ENCODE assay signal across 24 cellular contexts in genomic region chr9:20044686-20045085, GRCh38.
DNase-seq lines count a peak whose midpoint lies in the region; ATAC-seq, FAIRE-seq and TF ChIP-seq lines count a peak whose summit lies in the region.
"Had no signal": no experiment of that assay in that cellular context is flagged by ENCODE, and none has a peak within 500 bp of the region (broad histone marks: within the 10 kb centered on the region; RNA-seq: fewer than 3 reads in every experiment).

No MANE protein-coding gene starts in this region.

- no peak overlapping the region for H2AK5ac ChIP-seq in IMR-90 (ENCODE audit: low read depth, low read length)
- no peak overlapping the region for H2AK5ac ChIP-seq in mesenchymal stem cell (ENCODE audit: low read length, severe bottlenecking)

- H2BK12ac ChIP-seq in mesenchymal stem cell (ENCODE audit: low read length in 2 of 2): no peak overlapping the region

- H3K36me3 ChIP-seq in IMR-90 (ENCODE audit: control insufficient read depth, insufficient read depth, low read length) (no peaks in the 10 kb centered on the region), bronchial epithelial cell (ENCODE audit: control insufficient read depth, insufficient read depth, low read length) (no peaks in the 10 kb centered on the region), mesenchymal stem cell (ENCODE audit: control insufficient read depth in 1 of 2, insufficient read depth in 2 of 2, low read depth in 1 of 2, low read length in 2 of 2) (no peaks in the 10 kb centered on the region), vagina (no peaks in the 10 kb centered on the region)
- H3K36me3 ChIP-seq: gastroesophageal sphincter, transverse colon had no signal

- H3K9me3 ChIP-seq in IMR-90 (ENCODE audit: control insufficient read depth, insufficient read depth, low read length) (no peaks in the 10 kb centered on the region), mesenchymal stem cell (ENCODE audit: control insufficient read depth, low read length) (no peaks in the 10 kb centered on the region), vagina (no peaks in the 10 kb centered on the region)
- H3K9me3 ChIP-seq: gastroesophageal sphincter, transverse colon had no signal

- TF ChIP-seq RAD21 in IMR-90 (IDR thresholded peaks at IDR 0.05; ENCODE audit: low read length): no peak

- H4K8ac ChIP-seq in IMR-90 (ENCODE audit: low read depth in 2 of 2, low read length in 2 of 2): no peak overlapping the region
- no peak overlapping the region for H4K8ac ChIP-seq in mesenchymal stem cell (ENCODE audit: low read length)

- H3K23ac ChIP-seq in IMR-90 (ENCODE audit: low read depth, low read length) (no peak overlapping the region), mesenchymal stem cell (ENCODE audit: low read length in 2 of 2) (no peak overlapping the region)

- H3K14ac ChIP-seq in IMR-90 (replicated peaks; ENCODE audit: low read depth, low read length): no peak overlapping the region
- H3K14ac ChIP-seq in mesenchymal stem cell (ENCODE audit: low read length in 2 of 2): no peak overlapping the region

- no peak overlapping the region for H3K4ac ChIP-seq in IMR-90 (ENCODE audit: low read depth, low read length)
- H3K4ac ChIP-seq in mesenchymal stem cell (ENCODE audit: low read depth in 1 of 2, low read length in 2 of 2): no peak overlapping the region

- no peak overlapping the region for H3K4me3 ChIP-seq in IMR-90 (ENCODE audit: insufficient read depth, low read depth, low read length)
- no peak overlapping the region for H3K4me3 ChIP-seq in bronchial epithelial cell (ENCODE audit: low read depth, low read length)
- no peak overlapping the region for H3K4me3 ChIP-seq in mesenchymal stem cell (ENCODE audit: insufficient read depth in 1 of 2, low read depth in 1 of 2, low read length in 2 of 2)
- no peak overlapping the region for H3K4me3 ChIP-seq in vagina
- H3K4me3 ChIP-seq: gastroesophageal sphincter, transverse colon had no signal

- H2AK9ac ChIP-seq in IMR-90 (replicated peaks; ENCODE audit: low read depth, low read length, poor library complexity): no peak overlapping the region

- ATAC-seq in activated CD4-positive, CD25-positive, alpha-beta regulatory T cell treated with anti-CD3 and anti-CD28 coated beads, Interleukin-2, amount 50 U/mL, for 24 hours: peak; percentile 30 to 59
- ATAC-seq in IMR-90 (ENCODE audit: low read depth): no peak; the same call in 1 of the 2 replicates
- no peak for ATAC-seq in GM18517 (IDR thresholded peaks at IDR 0.05; ENCODE audit: unreplicated experiment)
- ATAC-seq: gastroesophageal sphincter; right cardiac atrium; stimulated activated naive CD8-positive, alpha-beta T cell treated with anti-CD3 and anti-CD28 coated beads, Interleukin-15, amount 100 ng/mL, for 72 hours had no signal

- H4K20me1 ChIP-seq in IMR-90 (ENCODE audit: insufficient read depth, low read length): no peaks in the 10 kb centered on the region

- no peak overlapping the region for H3K18ac ChIP-seq in IMR-90 (ENCODE audit: low read depth, low read length)
- H3K18ac ChIP-seq in mesenchymal stem cell (ENCODE audit: low read depth in 1 of 2, low read length in 2 of 2): no peak overlapping the region

- H3K27ac ChIP-seq in IMR-90 (ENCODE audit: insufficient read depth, low read length) (no peak overlapping the region), mesenchymal stem cell (ENCODE audit: low read length, poor library complexity, severe bottlenecking) (no peak overlapping the region), vagina (no peak overlapping the region)
- H3K27ac ChIP-seq: gastroesophageal sphincter, transverse colon had no signal

- H3K4me2 ChIP-seq in IMR-90 (ENCODE audit: low read depth, low read length) (no peak overlapping the region), mesenchymal stem cell (ENCODE audit: low read length, poor library complexity, severe bottlenecking) (no peak overlapping the region)

- H3K4me1 ChIP-seq in IMR-90 (ENCODE audit: control insufficient read depth, insufficient read depth, low read length) (no peaks in the 10 kb centered on the region), mesenchymal stem cell (ENCODE audit: control insufficient read depth, insufficient read depth, low read depth, low read length) (peaks cover 2% of the 10 kb centered on the region), vagina (no peaks in the 10 kb centered on the region)
- H3K4me1 ChIP-seq: transverse colon had no signal

- H3K56ac ChIP-seq in IMR-90 (ENCODE audit: extremely low read depth, insufficient read depth, low read length): no peak overlapping the region

- no peak for DNase-seq in activated CD4-positive, CD25-positive, alpha-beta regulatory T cell treated with anti-CD3 and anti-CD28 coated beads, Interleukin-2, amount 50 U/mL, for 72 hours
- DNase-seq in IMR-90 (peak; percentile 2), bronchial epithelial cell (ENCODE audit: low read depth) (peak; percentile 51), mesenchymal stem cell (peak; percentile 11), vagina (ENCODE audit: extremely low spot score in 2 of 2) (no peak), C1 segment of cervical spinal cord (lab: John Stamatoyannopoulos, UW) (no peak)
- DNase-seq: 8988T; activated CD8-positive, alpha-beta memory T cell treated with anti-CD3 and anti-CD28 coated beads, Interleukin-2, amount 50 U/mL, for 48 hours; activated gamma-delta T cell treated with Interleukin-2 at 50 U/mL for 16 hours; amniotic stem cell; COR-L47; erythroblast; NCI-H1105; NCI-H2081; NCI-H446; right cardiac atrium; SHP77 treated with DMSO at 0.1 percent for 48 hours; stimulated activated naive CD8-positive, alpha-beta T cell treated with anti-CD3 and anti-CD28 coated beads, Interleukin-15, amount 100 ng/mL, for 72 hours; SW 1271; transverse colon had no signal

- H2BK120ac ChIP-seq in IMR-90 (ENCODE audit: low read depth, low read length) (no peak overlapping the region), mesenchymal stem cell (ENCODE audit: low read depth, low read length) (no peak overlapping the region)

- H2AFZ ChIP-seq in IMR-90 (replicated peaks; ENCODE audit: low read length, poor library complexity) (no peak overlapping the region), mesenchymal stem cell (ENCODE audit: low read depth, low read length) (no peak overlapping the region)

- peaks cover 8% of the 10 kb centered on the region; the same call in 1 of the 2 replicates for H3K27me3 ChIP-seq in IMR-90 (ENCODE audit: control insufficient read depth, insufficient read depth, low read length)
- H3K27me3 ChIP-seq in bronchial epithelial cell (ENCODE audit: control insufficient read depth, insufficient read depth, low read length): peaks cover under 1% of the 10 kb centered on the region
- H3K27me3 ChIP-seq in mesenchymal stem cell (ENCODE audit: control insufficient read depth in 1 of 2, insufficient read depth in 1 of 2, low read length in 2 of 2): peaks cover 0 to 20% of the 10 kb centered on the region in 2 experiments
- no peaks in the 10 kb centered on the region for H3K27me3 ChIP-seq in vagina
- H3K27me3 ChIP-seq: gastroesophageal sphincter, transverse colon had no signal

- H3K9me1 ChIP-seq in IMR-90 (ENCODE audit: insufficient read depth, low read length): no peaks in the 10 kb centered on the region

- H3K79me1 ChIP-seq in IMR-90 (ENCODE audit: low read depth in 1 of 2, low read length in 2 of 2) (no peaks in the 10 kb centered on the region), mesenchymal stem cell (replicated peaks; ENCODE audit: low read length, poor library complexity, severe bottlenecking) (no peaks in the 10 kb centered on the region)

- no peak for FAIRE-seq in bronchial epithelial cell (lab: Jason Lieb, UNC)
- FAIRE-seq: HTR-8/SVneo had no signal

- no peak overlapping the region for H2BK15ac ChIP-seq in IMR-90 (ENCODE audit: low read depth, low read length)
- no peak overlapping the region for H2BK15ac ChIP-seq in mesenchymal stem cell (ENCODE audit: low read depth, poor library complexity, severe bottlenecking)

- H3K9ac ChIP-seq in IMR-90 (ENCODE audit: low read depth, low read length) (no peak overlapping the region), mesenchymal stem cell (ENCODE audit: low read length) (no peak overlapping the region)

- H4K91ac ChIP-seq in IMR-90 (ENCODE audit: insufficient read depth, low read depth, low read length) (no peak overlapping the region), mesenchymal stem cell (ENCODE audit: low read length) (no peak overlapping the region)

- POLR2A ChIA-PET in IMR-90 (lab: Charles Lee; ENCODE audit: unreplicated experiment): no interaction called here

- dilution Hi-C loops in IMR-90 (cut with HindIII; ENCODE audit: low sequenced_read_pairs, unreplicated experiment): no loop called here

- no peak overlapping the region for H2BK5ac ChIP-seq in IMR-90 (ENCODE audit: low read depth, low read length, poor library complexity, severe bottlenecking)
- no peak overlapping the region for H2BK5ac ChIP-seq in mesenchymal stem cell (ENCODE audit: low read depth, low read length, poor library complexity, severe bottlenecking)

- H2BK20ac ChIP-seq in IMR-90 (ENCODE audit: low read depth, low read length): no peak overlapping the region

- intact Hi-C loops in IMR-90 (cut with micrococcal nuclease) (no loop called here), vagina (cut with DNase I) (no loop called here)

- no peak overlapping the region for H4K5ac ChIP-seq in IMR-90 (ENCODE audit: low read depth, low read length)

- CTCF ChIA-PET in IMR-90 (lab: Yijun Ruan, JAX): interaction anchor here (0.7 kb wide), 1 partner anchor 12 kb away, joined by 3 read pairs; no protein-coding TSS in a partner anchor

- no TSS peak for BruUV-seq in IMR-90 (replicated peaks; lab: Mats Ljungman, UMichigan)

- TF ChIP-seq CTCF in IMR-90 (conservative IDR thresholded peaks at IDR 0.05; ENCODE audit: low read depth, low read length) (no peak), bronchial epithelial cell (IDR thresholded peaks at IDR 0.05; ENCODE audit: insufficient read depth, low read length, severe bottlenecking) (no peak), vagina (IDR thresholded peaks at IDR 0.05) (no peak)

- TF ChIP-seq POLR2A in IMR-90 (IDR thresholded peaks at IDR 0.05; ENCODE audit: low read depth, low read length) (no peak), vagina (IDR thresholded peaks at IDR 0.05) (no peak)

- in situ Hi-C loops in IMR-90 (cut with MboI; ENCODE audit: low sequenced_read_pairs): no loop called here

TF ChIP-seq in IMR-90, 13 proteins besides CTCF, POLR2A, EP300 and RAD21 (continues in another document):
- TF ChIP-seq MAZ (IDR thresholded peaks at IDR 0.05; ENCODE audit: borderline replicate concordance, low read depth, low read length): no peak
- TF ChIP-seq MXI1 (IDR thresholded peaks at IDR 0.05; ENCODE audit: borderline replicate concordance, low read depth, low read length): no peak
- no peak for TF ChIP-seq MAFK (IDR thresholded peaks at IDR 0.05; ENCODE audit: low read depth, low read length)

Comparison
In these comparisons a context has a peak if more than half of its experiments do, and no peak if none do; other contexts are left out.
1. ATAC-seq: peak in activated CD4-positive, CD25-positive, alpha-beta regulatory T cell treated with anti-CD3 and anti-CD28 coated beads, Interleukin-2, amount 50 U/mL, for 24 hours (2 of 2); none in IMR-90 (single experiment) and GM18517 (single experiment).
2. DNase-seq: peak in IMR-90 (single experiment), bronchial epithelial cell (single experiment) and mesenchymal stem cell (single experiment); none in activated CD4-positive, CD25-positive, alpha-beta regulatory T cell treated with anti-CD3 and anti-CD28 coated beads, Interleukin-2, amount 50 U/mL, for 72 hours (single experiment), vagina (0 of 2) and C1 segment of cervical spinal cord (0 of 14).